ENCODE assay signal across 17 cellular contexts in the genomic region with DNA sequence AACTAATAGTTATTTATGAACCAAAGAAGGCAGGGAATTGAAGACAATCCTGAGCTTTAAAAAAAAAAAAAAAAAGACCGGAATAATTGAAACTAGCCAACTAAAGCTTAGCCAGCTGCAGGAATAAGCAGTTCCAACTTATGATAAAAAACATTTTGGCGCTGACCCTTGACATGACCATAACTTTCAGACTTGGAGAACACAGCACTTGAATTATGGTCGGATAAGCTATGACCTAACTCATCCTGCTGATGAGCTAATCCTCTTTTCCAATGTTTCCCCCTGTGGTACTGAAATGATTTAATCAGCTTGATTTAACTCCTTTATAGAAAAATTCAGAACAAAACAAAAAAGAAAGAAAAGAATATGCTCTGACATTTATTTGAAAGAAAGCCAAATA.
A peak's percentile ranks its signal among the peaks of the same experiment; 100 is the strongest.
DNase-seq lines count a peak whose midpoint lies in the region; ATAC-seq and TF ChIP-seq lines count a peak whose summit lies in the region.
"Had no signal": no experiment of that assay in that cellular context is flagged by ENCODE, and none has a peak within 500 bp of the region (broad histone marks: within the 10 kb centered on the region; RNA-seq: fewer than 3 reads in every experiment).

No MANE protein-coding gene starts in this region.

- no peaks in the 10 kb centered on the region for H3K27me3 Mint-ChIP-seq in immature natural killer cell (ENCODE audit: low read depth in 3 of 3)
- H3K27me3 Mint-ChIP-seq: CD4-positive, CD25-positive, alpha-beta regulatory T cell had no signal

- H3K36me3 Mint-ChIP-seq in immature natural killer cell, result no peaks in the 10 kb centered on the region
- H3K36me3 Mint-ChIP-seq: CD4-positive, CD25-positive, alpha-beta regulatory T cell had no signal

- H2AFZ ChIP-seq in SK-N-SH (ENCODE audit: low read depth), result no peak overlapping the region
- H2AFZ ChIP-seq: GM23338 had no signal

- H4K20me1 ChIP-seq in SK-N-SH (ENCODE audit: insufficient read depth), result no peaks in the 10 kb centered on the region

- no peak for TF ChIP-seq RAD21 in SK-N-SH (IDR thresholded peaks at IDR 0.05; ENCODE audit: low read length)

- H3K9ac ChIP-seq in SK-N-SH, result no peak overlapping the region

- H3K27ac ChIP-seq in right atrium auricular region (no peak overlapping the region), SK-N-SH (ENCODE audit: low read depth in 2 of 2, low read length in 1 of 2) (no peak overlapping the region), ovary (no peak overlapping the region)
- H3K27ac ChIP-seq: A549, HL-60 had no signal

- ATAC-seq in Right ventricle myocardium superior (ENCODE audit: poor library complexity) (peak; percentile 67), HG03039 (IDR thresholded peaks at IDR 0.05; ENCODE audit: unreplicated experiment) (no peak)
- ATAC-seq: A549, GM23338, K562 had no signal

- no peaks in the 10 kb centered on the region for H3K36me3 ChIP-seq in right atrium auricular region
- no peaks in the 10 kb centered on the region for H3K36me3 ChIP-seq in SK-N-SH (replicated peaks in 1 of 2; ENCODE audit: control insufficient read depth in 1 of 2, insufficient read depth in 2 of 2, low read length in 1 of 2)
- no peaks in the 10 kb centered on the region for H3K36me3 ChIP-seq in ovary

- TF ChIP-seq CTCF in right atrium auricular region (IDR thresholded peaks at IDR 0.05) (no peak), SK-N-SH (IDR thresholded peaks at IDR 0.05) (no peak), fibroblast of pulmonary artery (IDR thresholded peaks at IDR 0.05; ENCODE audit: low read length, missing control alignments) (no peak), ovary (IDR thresholded peaks at IDR 0.05) (no peak)

- H3K27me3 ChIP-seq in right atrium auricular region (no peaks in the 10 kb centered on the region), SK-N-SH (ENCODE audit: insufficient read depth) (no peaks in the 10 kb centered on the region), ovary (no peaks in the 10 kb centered on the region)

- H3K4me1 Mint-ChIP-seq in immature natural killer cell, result no peaks in the 10 kb centered on the region
- H3K4me1 Mint-ChIP-seq: CD4-positive, CD25-positive, alpha-beta regulatory T cell had no signal

- CTCF ChIA-PET in SK-N-SH (lab: Yijun Ruan, JAX), result interaction anchor here (0.9 to 6.8 kb wide), 4 partner anchors 14 to 1000 kb away, joined by 3 to 41 read pairs (median 12); no protein-coding TSS in a partner anchor

- H3K9me3 ChIP-seq in right atrium auricular region (no peaks in the 10 kb centered on the region), SK-N-SH (no peaks in the 10 kb centered on the region), ovary (no peaks in the 10 kb centered on the region)
- H3K9me3 ChIP-seq: A549 had no signal

- no peak overlapping the region for H3K4me2 ChIP-seq in SK-N-SH
- H3K4me2 ChIP-seq: A549, GM23338 had no signal

- H3K9me2 ChIP-seq in SK-N-SH, result no peaks in the 10 kb centered on the region

- intact Hi-C loops in Right ventricle myocardium superior (cut with DNase I) (no loop called here), ovary (cut with DNase I) (no loop called here)

- peaks cover 0 to 7% (median 1%) of the 10 kb centered on the region in 6 donors for H3K9me3 Mint-ChIP-seq in immature natural killer cell
- H3K9me3 Mint-ChIP-seq: GM23338 had no signal

- no peak overlapping the region for H3K27ac Mint-ChIP-seq in immature natural killer cell
- H3K27ac Mint-ChIP-seq: CD4-positive, CD25-positive, alpha-beta regulatory T cell; GM23338 had no signal

- no peaks in the 10 kb centered on the region for H3F3A ChIP-seq in SK-N-SH (replicated peaks; ENCODE audit: insufficient read depth)

- H3K79me2 ChIP-seq in SK-N-SH (ENCODE audit: insufficient read depth), result no peaks in the 10 kb centered on the region

- POLR2A ChIA-PET in SK-N-SH (lab: Yijun Ruan, JAX), result no interaction called here

- H3K4me3 ChIP-seq in right atrium auricular region (no peak overlapping the region), SK-N-SH (ENCODE audit: low read depth in 2 of 2, low read length in 1 of 2) (no peak overlapping the region), fibroblast of pulmonary artery (replicated peaks; ENCODE audit: low read depth, low read length) (no peak overlapping the region), ovary (no peak overlapping the region)
- H3K4me3 ChIP-seq: A549, GM23338, K562 had no signal

- no peak overlapping the region for H3K4me3 Mint-ChIP-seq in immature natural killer cell
- H3K4me3 Mint-ChIP-seq: CD4-positive, CD25-positive, alpha-beta regulatory T cell; GM23338 had no signal

- H3K4me1 ChIP-seq in right atrium auricular region (no peaks in the 10 kb centered on the region), SK-N-SH (ENCODE audit: control insufficient read depth in 1 of 2, insufficient read depth in 2 of 2, low read depth in 1 of 2, low read length in 1 of 2) (peaks cover 0 to 3% of the 10 kb centered on the region in 2 experiments; a peak in 2 of 4 replicates), ovary (ENCODE audit: insufficient read depth) (no peaks in the 10 kb centered on the region)
- H3K4me1 ChIP-seq: A549 had no signal

- TF ChIP-seq EP300 in SK-N-SH (IDR thresholded peaks at IDR 0.05; ENCODE audit: borderline replicate concordance in 1 of 2, low read depth in 1 of 2, low read length in 1 of 2), result no peak
- TF ChIP-seq EP300 in ovary (IDR thresholded peaks at IDR 0.05), result no peak

- no peak for DNase-seq in Right ventricle myocardium superior
- DNase-seq in right atrium auricular region (ENCODE audit: low spot score), result no peak
- DNase-seq in SK-N-SH, result no peak
- DNase-seq in fibroblast of pulmonary artery (ENCODE audit: low read depth), result peak; percentile 5
- peak; percentile 28 for DNase-seq in stromal cell of bone marrow (ENCODE audit: low read depth)
- no peak for DNase-seq in immature natural killer cell
- DNase-seq in ovary, result no peak
- DNase-seq: CD4-positive, CD25-positive, alpha-beta regulatory T cell; NCI-H1048; NCI-H2107; NCI-H345; NCI-H774 had no signal

- 61% methylated on average over 3 of the region's 3 CpGs for WGBS in SK-N-SH (ENCODE audit: low lambda C conversion rate)
- WGBS in ovary, 3 donors, result 25 to 39% (median 26%) methylated on average over 3 of the region's 3 CpGs

- TF ChIP-seq POLR2A in ovary (IDR thresholded peaks at IDR 0.05), result no peak

TF ChIP-seq in SK-N-SH, 30 proteins besides CTCF, POLR2A, EP300 and RAD21:
- TF ChIP-seq, protein P1, sequence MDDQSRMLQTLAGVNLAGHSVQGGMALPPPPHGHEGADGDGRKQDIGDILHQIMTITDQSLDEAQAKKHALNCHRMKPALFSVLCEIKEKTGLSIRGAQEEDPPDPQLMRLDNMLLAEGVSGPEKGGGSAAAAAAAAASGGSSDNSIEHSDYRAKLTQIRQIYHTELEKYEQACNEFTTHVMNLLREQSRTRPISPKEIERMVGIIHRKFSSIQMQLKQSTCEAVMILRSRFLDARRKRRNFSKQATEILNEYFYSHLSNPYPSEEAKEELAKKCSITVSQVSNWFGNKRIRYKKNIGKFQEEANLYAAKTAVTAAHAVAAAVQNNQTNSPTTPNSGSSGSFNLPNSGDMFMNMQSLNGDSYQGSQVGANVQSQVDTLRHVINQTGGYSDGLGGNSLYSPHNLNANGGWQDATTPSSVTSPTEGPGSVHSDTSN (IDR thresholded peaks at IDR 0.05), result 0 out of 2 replicates have a peak, but pooled peaks have one; percentile 30
- TF ChIP-seq NRF1 (IDR thresholded peaks at IDR 0.05; ENCODE audit: low read depth, low read length) (no peak), RCOR1 (IDR thresholded peaks at IDR 0.05; ENCODE audit: low read length) (no peak), ZBTB33 (IDR thresholded peaks at IDR 0.05; ENCODE audit: borderline replicate concordance, low read depth) (no peak), REST (IDR thresholded peaks at IDR 0.05; ENCODE audit: low read depth, low read length) (no peak)
TF ChIP-seq in SK-N-SH: peak in this region for 1.

Comparison
In these comparisons a context has a peak if more than half of its experiments do, and no peak if none do; other contexts are left out.
1. DNase-seq: peak in fibroblast of pulmonary artery (single experiment) and stromal cell of bone marrow (single experiment); none in Right ventricle myocardium superior (single experiment), right atrium auricular region (single experiment), SK-N-SH (single experiment), immature natural killer cell (0 of 3) and ovary (0 of 5).